In the genomic region with DNA sequence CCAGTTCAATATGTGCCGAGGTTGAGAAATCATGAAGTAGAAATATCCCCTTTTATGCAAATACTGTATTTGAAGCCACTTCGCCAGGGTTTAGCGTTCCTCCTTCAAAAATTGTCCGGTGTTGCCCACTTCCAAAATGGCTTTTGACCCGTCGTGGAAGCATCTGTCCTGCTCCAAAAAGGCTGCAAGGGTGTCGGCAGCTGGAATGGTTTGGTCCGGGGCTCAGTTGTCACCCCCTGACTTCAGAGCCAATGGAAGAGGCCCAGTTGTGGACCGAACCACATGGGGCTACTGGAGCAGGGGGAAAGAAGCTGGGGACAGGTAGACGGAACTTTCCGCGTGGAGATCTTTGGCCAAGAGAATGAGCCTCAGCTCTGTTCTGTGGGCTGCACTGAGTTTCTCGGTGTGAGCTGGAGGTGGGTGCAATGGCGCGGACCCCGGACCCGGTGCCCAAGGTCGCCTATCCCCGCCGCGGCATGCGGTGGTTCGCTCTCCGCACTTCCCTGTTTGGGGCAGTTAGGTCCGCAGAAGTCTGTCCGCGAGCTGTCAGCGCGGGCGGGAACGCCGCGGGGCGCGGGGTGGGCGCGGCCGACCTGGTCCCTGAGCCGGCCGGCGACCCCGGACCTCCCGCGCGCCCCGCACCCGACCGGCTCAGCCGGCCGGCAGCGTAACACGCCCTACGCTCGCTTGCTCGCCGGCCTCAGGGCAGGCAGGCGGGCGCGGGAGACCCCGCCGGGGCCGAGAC, we compare ENCODE assay signal across 8 cellular contexts. TPM values are rescaled to one million over a fixed set of nuclear protein-coding genes. Genes with fewer than 3 reads are reported as not detected.
DNase-seq lines count a peak whose midpoint lies in the region; ATAC-seq and TF ChIP-seq lines count a peak whose summit lies in the region.

A gene (plus strand): TSS at position 527 of the 745 bp plus-strand sequence. CDS start 259 bp downstream, outside the sequence.

- no peaks in the 10 kb centered on the region for H3K9me3 ChIP-seq in SK-N-MC (ENCODE audit: low read depth, low read length)
- no peaks in the 10 kb centered on the region for H3K9me3 ChIP-seq in gastroesophageal sphincter
- no peaks in the 10 kb centered on the region for H3K9me3 ChIP-seq in neutrophil

- peak; percentile 94 for DNase-seq in EL
- DNase-seq in HEK293T (ENCODE audit: extremely low spot score), result peak; percentile 86
- peak; percentile 56 for DNase-seq in NCI-H1048 (lab: John Stamatoyannopoulos, UW)
- DNase-seq in SK-N-MC (ENCODE audit: low read depth, low spot score), result peak; percentile 81
- DNase-seq in activated naive CD4-positive, alpha-beta T cell treated with anti-CD3 and anti-CD28 coated beads, Interleukin-2, amount 10 ng/mL, durations not matched to agents 7 days and 5 days, result peak; percentile 94

- H3K9ac ChIP-seq in SK-N-MC (ENCODE audit: insufficient read length), result peak within 1 kb of the TSS; percentile 89

- ATAC-seq in gastroesophageal sphincter, result peak; percentile 93

- H3K36me3 Mint-ChIP-seq in activated naive CD4-positive, alpha-beta T cell treated with anti-CD3 and anti-CD28 coated beads, Interleukin-2, amount 10 ng/mL, durations not matched to agents 7 days and 5 days, result peaks cover 28% of the 10 kb centered on the region

- TF ChIP-seq CTCF in gastroesophageal sphincter (IDR thresholded peaks at IDR 0.05) (peak in 1 of 4 experiments; percentile 12), neutrophil (IDR thresholded peaks at IDR 0.05) (no peak), subcutaneous adipose tissue (IDR thresholded peaks at IDR 0.05; ENCODE audit: low read depth) (no peak)

- H3K27me3 ChIP-seq in gastroesophageal sphincter (no peaks in the 10 kb centered on the region), neutrophil (no peaks in the 10 kb centered on the region)

- peak within 1 kb of the TSS; percentile 95 for H3K27ac Mint-ChIP-seq in activated naive CD4-positive, alpha-beta T cell treated with anti-CD3 and anti-CD28 coated beads, Interleukin-2, amount 10 ng/mL, durations not matched to agents 7 days and 5 days

- peaks cover 0 to 72% (median 13%) of the 10 kb centered on the region in 3 donors for H3K4me1 ChIP-seq in gastroesophageal sphincter
- H3K4me1 ChIP-seq in neutrophil (ENCODE audit: control insufficient read depth in 1 of 2, insufficient read depth in 1 of 2, low read depth in 1 of 2, low read length in 1 of 2), result peaks cover 66 to 75% of the 10 kb centered on the region in 2 experiments

- H3K4me1 Mint-ChIP-seq in activated naive CD4-positive, alpha-beta T cell treated with anti-CD3 and anti-CD28 coated beads, Interleukin-2, amount 10 ng/mL, durations not matched to agents 7 days and 5 days, result peaks cover 69% of the 10 kb centered on the region

- H3K27ac ChIP-seq in SK-N-MC (peak within 1 kb of the TSS; percentile 75), gastroesophageal sphincter (peak within 1 kb of the TSS; percentile 41 to 88 (median 86)), neutrophil (peak within 1 kb of the TSS; percentile 98)

- CTCF ChIA-PET in HEK293T (lab: Yijun Ruan, JAX), result no interaction called here
- CTCF ChIA-PET in activated naive CD4-positive, alpha-beta T cell treated with anti-CD3 and anti-CD28 coated beads, Interleukin-2, amount 10 ng/mL, durations not matched to agents 7 days and 5 days (lab: Charles Lee), result interaction anchor here (1.5 kb wide), 1 partner anchor 12 kb away, joined by 4 read pairs; no protein-coding TSS in a partner anchor

- H3K4me3 ChIP-seq in SK-N-MC (peak within 1 kb of the TSS; percentile 80), gastroesophageal sphincter (peak within 1 kb of the TSS; percentile 81 to 100), neutrophil (ENCODE audit: low read depth in 1 of 2, low read length in 1 of 2) (peak within 1 kb of the TSS; percentile 93 to 98)

- H3K36me3 ChIP-seq in SK-N-MC (ENCODE audit: insufficient read depth, low read length) (no peaks in the 10 kb centered on the region), gastroesophageal sphincter (no peaks in the 10 kb centered on the region), neutrophil (peaks cover 16% of the 10 kb centered on the region)

- H3K4me3 Mint-ChIP-seq in activated naive CD4-positive, alpha-beta T cell treated with anti-CD3 and anti-CD28 coated beads, Interleukin-2, amount 10 ng/mL, durations not matched to agents 7 days and 5 days, result peak within 1 kb of the TSS; percentile 100

- H3K9me3 Mint-ChIP-seq in activated naive CD4-positive, alpha-beta T cell treated with anti-CD3 and anti-CD28 coated beads, Interleukin-2, amount 10 ng/mL, durations not matched to agents 7 days and 5 days, result no peaks in the 10 kb centered on the region

- peaks cover 3% of the 10 kb centered on the region for H3K27me3 Mint-ChIP-seq in activated naive CD4-positive, alpha-beta T cell treated with anti-CD3 and anti-CD28 coated beads, Interleukin-2, amount 10 ng/mL, durations not matched to agents 7 days and 5 days

- WGBS in gastroesophageal sphincter (ENCODE audit: low coverage in 1 of 2), 2 donors, result 0% methylated on average over 3 to 7 of the region's 62 CpGs

- POLR2A ChIA-PET in HEK293T (lab: Yijun Ruan, JAX), result interaction anchor here (0.6 to 1.6 kb wide), 6 partner anchors 12 to 57 kb away, joined by 3 to 6 read pairs (median 3); no protein-coding TSS in a partner anchor

- no peak for TF ChIP-seq EP300 in gastroesophageal sphincter (IDR thresholded peaks at IDR 0.05)

- peak; percentile 58 to 87 for TF ChIP-seq POLR2A in gastroesophageal sphincter (IDR thresholded peaks at IDR 0.05)

TF ChIP-seq in HEK293T, 16 proteins besides CTCF, POLR2A, EP300 and RAD21:
- TF ChIP-seq SUZ12 (IDR thresholded peaks at IDR 0.05) (no peak), CTBP1 (IDR thresholded peaks at IDR 0.05; ENCODE audit: borderline replicate concordance) (no peak), TARDBP (IDR thresholded peaks at IDR 0.05) (no peak), BHLHE40 (IDR thresholded peaks at IDR 0.05; ENCODE audit: borderline replicate concordance) (peak; percentile 97), NFRKB (IDR thresholded peaks at IDR 0.05) (no peak), ZNF384 (IDR thresholded peaks at IDR 0.05) (no peak), FOXK2 (IDR thresholded peaks at IDR 0.05) (no peak), LEF1 (IDR thresholded peaks at IDR 0.05; ENCODE audit: borderline replicate concordance) (no peak; the same call in 1 of the 2 replicates), ELF4 (IDR thresholded peaks at IDR 0.05) (peak; percentile 80), SP1 (IDR thresholded peaks at IDR 0.05) (no peak), L3MBTL2 (conservative IDR thresholded peaks at IDR 0.05) (peak; percentile 98), HDGF (IDR thresholded peaks at IDR 0.05; ENCODE audit: borderline replicate concordance) (no peak), ARNT (IDR thresholded peaks at IDR 0.05) (no peak), FOXM1 (IDR thresholded peaks at IDR 0.05; ENCODE audit: borderline replicate concordance) (peak; percentile 93), FOXA1 (IDR thresholded peaks at IDR 0.05) (no peak)
- TF ChIP-seq, protein P1, sequence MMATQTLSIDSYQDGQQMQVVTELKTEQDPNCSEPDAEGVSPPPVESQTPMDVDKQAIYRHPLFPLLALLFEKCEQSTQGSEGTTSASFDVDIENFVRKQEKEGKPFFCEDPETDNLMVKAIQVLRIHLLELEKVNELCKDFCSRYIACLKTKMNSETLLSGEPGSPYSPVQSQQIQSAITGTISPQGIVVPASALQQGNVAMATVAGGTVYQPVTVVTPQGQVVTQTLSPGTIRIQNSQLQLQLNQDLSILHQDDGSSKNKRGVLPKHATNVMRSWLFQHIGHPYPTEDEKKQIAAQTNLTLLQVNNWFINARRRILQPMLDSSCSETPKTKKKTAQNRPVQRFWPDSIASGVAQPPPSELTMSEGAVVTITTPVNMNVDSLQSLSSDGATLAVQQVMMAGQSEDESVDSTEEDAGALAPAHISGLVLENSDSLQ (IDR thresholded peaks at IDR 0.05), result peak; percentile 52; the same call in 1 of the 2 replicates

RNA-seq across cellular contexts. Expression of the gene that starts here (rescaled TPM):
- total RNA-seq in gastroesophageal sphincter (100 to 1,000 TPM; 141 to 182 (median 153) TPM), subcutaneous adipose tissue (10 to 100 TPM; 30.3 to 79.6 (median 44.3) TPM)

Comparison
In these comparisons a context has a peak if more than half of its experiments do, and no peak if none do; other contexts are left out.
1. Peak in every context shown above with its lines: DNase-seq, ATAC-seq, H3K4me3 ChIP-seq and H3K27ac ChIP-seq.